In the genomic region with DNA sequence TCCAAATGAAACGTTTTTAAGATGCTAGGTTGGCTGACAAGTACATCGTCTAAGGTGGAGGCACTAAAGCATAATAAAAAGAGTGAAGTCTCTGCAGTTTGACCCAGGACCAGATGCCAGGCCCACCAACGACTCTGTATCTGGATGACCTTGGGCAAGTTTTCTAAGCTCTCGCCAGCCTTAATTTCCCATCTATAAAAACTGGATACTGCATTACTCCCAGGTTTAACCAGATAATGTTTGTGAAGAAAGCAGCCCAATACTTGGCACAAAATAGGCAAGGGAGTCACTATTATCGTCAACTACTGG, we compare ENCODE assay signal across 1 cellular context.
TF ChIP-seq lines count a peak whose summit lies in the region.

No MANE protein-coding gene starts in this region.

TF ChIP-seq in endothelial cell of umbilical vein, 7 proteins besides CTCF, POLR2A, EP300 and RAD21 (continued from another document):
- TF ChIP-seq POLR2AphosphoS5 (IDR thresholded peaks at IDR 0.05; ENCODE audit: insufficient read depth, low read depth, low read length): no peak
- no peak for TF ChIP-seq EZH2 (IDR thresholded peaks at IDR 0.05; ENCODE audit: borderline replicate concordance, low read depth, low read length, severe bottlenecking)
- no peak for TF ChIP-seq MYC (IDR thresholded peaks at IDR 0.05; ENCODE audit: low read depth, low read length)
